ENCODE assay signal across 31 cellular contexts in genomic region chr13:19810996-19811881, GRCh38. TPM values are rescaled to one million over a fixed set of nuclear protein-coding genes. Genes with fewer than 3 reads are reported as not detected.
A peak's percentile ranks its signal among the peaks of the same experiment; 100 is the strongest.
DNase-seq lines count a peak whose midpoint lies in the region; ATAC-seq, FAIRE-seq and TF ChIP-seq lines count a peak whose summit lies in the region.
"Had no signal": no experiment of that assay in that cellular context is flagged by ENCODE, and none has a peak within 500 bp of the region (broad histone marks: within the 10 kb centered on the region; RNA-seq: fewer than 3 reads in every experiment).

No MANE protein-coding gene starts in this region.

- H3K4me3 ChIP-seq in Caco-2 (ENCODE audit: low read depth, low read length), result no peak overlapping the region
- H3K4me3 ChIP-seq in HCT116 (replicated peaks in 1 of 2; ENCODE audit: low read depth in 1 of 2, low read length in 2 of 2), result no peak overlapping the region
- H3K4me3 ChIP-seq in GM12878, result no peak overlapping the region
- H3K4me3 ChIP-seq in fibroblast of villous mesenchyme (ENCODE audit: low read depth, low read length), result no peak overlapping the region
- no peak overlapping the region for H3K4me3 ChIP-seq in upper lobe of left lung
- H3K4me3 ChIP-seq: body of pancreas, lung, Peyer's patch, smooth muscle cell, transverse colon had no signal

- TF ChIP-seq RAD21 in HCT116 (IDR thresholded peaks at IDR 0.05; ENCODE audit: low read depth) (no peak), GM12878 (IDR thresholded peaks at IDR 0.05; ENCODE audit: insufficient read depth, low read depth, low read length) (no peak)

- POLR2A ChIA-PET in Caco-2 (lab: Charles Lee), result interaction anchor here (0.5 to 0.7 kb wide), 2 partner anchors 9 to 17 kb away, joined by 3 read pairs; no protein-coding TSS in a partner anchor
- POLR2A ChIA-PET in HCT116 (lab: Charles Lee), result no interaction called here
- POLR2A ChIA-PET in GM12878 (lab: Charles Lee), result no interaction called here

- no peak for FAIRE-seq in GM12878 (lab: Jason Lieb, UNC)
- FAIRE-seq: colon had no signal

- SMC1A ChIA-PET in GM12878 (lab: Charles Lee; ENCODE audit: uncharacterized antibody, unreplicated experiment), result no interaction called here

- intact Hi-C loops in Caco-2 (cut with micrococcal nuclease; ENCODE audit: unreplicated experiment) (loop anchor here (2.0 kb wide), 1 partner anchor 16 kb away; no protein-coding TSS in a partner anchor), HCT116 (cut with micrococcal nuclease) (no loop called here), GM12878 (cut with micrococcal nuclease; ENCODE audit: unreplicated experiment) (no loop called here), cardiac septum (cut with DNase I) (no loop called here)

- no peak overlapping the region for H3K4me2 ChIP-seq in HCT116 (ENCODE audit: low read length)
- no peak overlapping the region for H3K4me2 ChIP-seq in GM12878 (ENCODE audit: control insufficient read depth, insufficient read depth)
- H3K4me2 ChIP-seq: smooth muscle cell had no signal

- H4K20me1 ChIP-seq in HCT116 (ENCODE audit: insufficient read depth) (no peaks in the 10 kb centered on the region), GM12878 (ENCODE audit: control insufficient read depth, insufficient read depth) (no peaks in the 10 kb centered on the region)

- no peak for TF ChIP-seq POLR2A in HCT116 (IDR thresholded peaks at IDR 0.05; ENCODE audit: borderline replicate concordance, extremely low read depth, insufficient read depth, insufficient read length)
- no peak for TF ChIP-seq POLR2A in GM12878 (IDR thresholded peaks at IDR 0.05; ENCODE audit: low read depth, low read length)
- TF ChIP-seq POLR2A in upper lobe of left lung (IDR thresholded peaks at IDR 0.05), result no peak

- H2AFZ ChIP-seq in HCT116 (ENCODE audit: low read depth, low read length, poor library complexity, severe bottlenecking) (no peak overlapping the region), GM12878 (ENCODE audit: control insufficient read depth, low read depth, low read length) (no peak overlapping the region)

- BruUV-seq in Caco-2 (replicated peaks; lab: Mats Ljungman, UMichigan), result no TSS peak
- BruUV-seq in HCT116 (replicated peaks; lab: Mats Ljungman, UMichigan), result no TSS peak
- no TSS peak for BruUV-seq in GM12878 (replicated peaks; lab: Mats Ljungman, UMichigan)

- no peaks in the 10 kb centered on the region for H3K9me3 ChIP-seq in Caco-2
- H3K9me3 ChIP-seq in HCT116 (ENCODE audit: control insufficient read depth in 1 of 2, insufficient read depth in 1 of 2, low read depth in 1 of 2, low read length in 2 of 2), result no peaks in the 10 kb centered on the region
- no peaks in the 10 kb centered on the region for H3K9me3 ChIP-seq in GM12878 (replicated peaks; ENCODE audit: control insufficient read depth, insufficient read depth, low read length)
- H3K9me3 ChIP-seq in upper lobe of left lung, result no peaks in the 10 kb centered on the region
- H3K9me3 ChIP-seq: body of pancreas, Peyer's patch, transverse colon had no signal

- RAD21 ChIA-PET in HCT116 (lab: Charles Lee; ENCODE audit: low non-redundant PET in 1 of 2, low total read pairs in 2 of 2, uncharacterized antibody in 2 of 2, unreplicated experiment in 2 of 2), result no interaction called here
- RAD21 ChIA-PET in GM12878 (lab: Charles Lee; ENCODE audit: unreplicated experiment), result no interaction called here

- H3K9me2 ChIP-seq in HCT116 (ENCODE audit: insufficient read depth), result no peaks in the 10 kb centered on the region

- in situ Hi-C loops in GM12878 (cut with MboI), result no loop called here

- TF ChIP-seq EP300 in GM12878 (IDR thresholded peaks at IDR 0.05; ENCODE audit: borderline replicate concordance in 1 of 2, control insufficient read depth in 1 of 2, low read depth in 2 of 2, low read length in 2 of 2), result no peak
- no peak for TF ChIP-seq EP300 in upper lobe of left lung (IDR thresholded peaks at IDR 0.05)

- no peak overlapping the region for H3K27ac Mint-ChIP-seq in Caco-2 (ENCODE audit: unreplicated experiment)
- no peak overlapping the region for H3K27ac Mint-ChIP-seq in activated naive CD4-positive, alpha-beta T cell treated with anti-CD3 and anti-CD28 coated beads, Interleukin-2, amount 50 U/mL, for 72 hours
- H3K27ac Mint-ChIP-seq: activated T-helper 2 cell treated with anti-CD3 and anti-CD28 coated beads, Interferon-gamma antibody, Interleukin-2, Interleukin-4, amounts not matched to agents 10 μg/mL and 5 μg/mL and 100 μg/mL, durations not matched to agents 14 hours and 24 hours and 36 hours; WTC11 had no signal

- ATAC-seq in HCT116, result no peak
- no peak for ATAC-seq in GM12878
- ATAC-seq in activated naive CD4-positive, alpha-beta T cell treated with anti-CD3 and anti-CD28 coated beads, Interleukin-2, amount 50 U/mL, for 72 hours, result no peak
- ATAC-seq in upper lobe of left lung (ENCODE audit: low FRiP score in 2 of 2), result no peak
- ATAC-seq: body of pancreas, WTC11 had no signal

- H3K27me3 ChIP-seq in Caco-2 (replicated peaks; ENCODE audit: control insufficient read depth, insufficient read depth, low read length) (no peaks in the 10 kb centered on the region), HCT116 (ENCODE audit: insufficient read depth, low read length) (no peaks in the 10 kb centered on the region), GM12878 (replicated peaks in 1 of 2; ENCODE audit: control insufficient read depth in 2 of 2, insufficient read depth in 2 of 2, low read length in 1 of 2) (no peaks in the 10 kb centered on the region), upper lobe of left lung (no peaks in the 10 kb centered on the region)
- H3K27me3 ChIP-seq: body of pancreas, Peyer's patch, transverse colon had no signal

- H3K36me3 Mint-ChIP-seq in Caco-2 (ENCODE audit: insufficient read depth, unreplicated experiment), result peaks cover 5% of the 10 kb centered on the region
- H3K36me3 Mint-ChIP-seq in activated naive CD4-positive, alpha-beta T cell treated with anti-CD3 and anti-CD28 coated beads, Interleukin-2, amount 50 U/mL, for 72 hours, result peaks cover 0 to 5% of the 10 kb centered on the region in 2 donors

- 91% methylated on average over 7 of the region's 7 CpGs for WGBS in GM12878 (ENCODE audit: insufficient coverage, insufficient replicate concordance, low lambda C conversion rate, missing lambda C conversion rate)
- 92 to 96% methylated on average over 7 of the region's 7 CpGs for WGBS in upper lobe of left lung, 2 donors

- no peak overlapping the region for H3K9ac ChIP-seq in HCT116 (ENCODE audit: low read length)
- H3K9ac ChIP-seq in GM12878 (ENCODE audit: control insufficient read depth, insufficient read depth, low read length), result no peak overlapping the region

- peak; percentile 52 to 79 for DNase-seq in Caco-2
- no peak for DNase-seq in HCT116 (ENCODE audit: low read depth, low spot score)
- DNase-seq in GM12878 (ENCODE audit: low read depth, low spot score), result no peak
- peak; percentile 61 for DNase-seq in fibroblast of villous mesenchyme (ENCODE audit: low read depth)
- no peak for DNase-seq in germinal center (ENCODE audit: low spot score)
- DNase-seq in cardiac septum (ENCODE audit: low spot score), result no peak
- no peak for DNase-seq in activated naive CD4-positive, alpha-beta T cell treated with anti-CD3 and anti-CD28 coated beads, Interleukin-2, amount 50 U/mL, for 72 hours (ENCODE audit: low spot score in 2 of 2)
- DNase-seq in upper lobe of left lung, result no peak
- DNase-seq: ACHN; activated CD4-positive, alpha-beta T cell treated with anti-CD3 and anti-CD28 coated beads, Interleukin-2, amount 50 U/mL, for 48 hours; activated CD8-positive, alpha-beta memory T cell treated with anti-CD3 and anti-CD28 coated beads, Interleukin-2, amount 50 U/mL, for 48 hours; body of pancreas; DMS79 treated with DMSO at 0.1 percent for 48 hours; effector CD4-positive, alpha-beta T cell; NCI-H1092 treated with DMSO at 0.1 percent for 48 hours; NCI-H187; NCI-H2171 treated with DMSO at 0.1 percent for 48 hours; NCI-H524 treated with DMSO at 0.1 percent for 48 hours; nephron progenitor cell; retina; SHP77 treated with DMSO at 0.1 percent for 48 hours; stimulated activated CD4-positive, alpha-beta T cell treated with anti-CD3 and anti-CD28 coated beads, Interleukin-2, amount 100 ng/mL, for 24 hours; SW 1271; T1000; transverse colon had no signal

- H3K4me3 Mint-ChIP-seq in Caco-2 (ENCODE audit: unreplicated experiment), result no peak overlapping the region
- H3K4me3 Mint-ChIP-seq: nephron progenitor cell, WTC11 had no signal

- H3K27ac ChIP-seq in HCT116 (ENCODE audit: low read depth, low read length) (no peak overlapping the region), GM12878 (ENCODE audit: control insufficient read depth, insufficient read depth) (no peak overlapping the region), upper lobe of left lung (no peak overlapping the region)
- H3K27ac ChIP-seq: body of pancreas, Peyer's patch, transverse colon had no signal

- CTCF ChIA-PET in Caco-2 (lab: Charles Lee), result no interaction called here
- CTCF ChIA-PET in HCT116 (lab: Charles Lee), result no interaction called here
- CTCF ChIA-PET in GM12878 (lab: Yijun Ruan, JAX), result interaction anchor here (1.4 kb wide), 1 partner anchor 29 kb away, joined by 3 read pairs; no protein-coding TSS in a partner anchor

- no peak for TF ChIP-seq CTCF in Caco-2 (IDR thresholded peaks at IDR 0.05; ENCODE audit: insufficient read depth in 1 of 2, low read depth in 1 of 2, low read length in 1 of 2, severe bottlenecking in 1 of 2, unreplicated experiment in 1 of 2)
- TF ChIP-seq CTCF in HCT116 (IDR thresholded peaks at IDR 0.05 in 2 of 3, conservative IDR thresholded peaks at IDR 0.05 in 1 of 3; ENCODE audit: borderline replicate concordance in 1 of 3, insufficient read depth in 1 of 3, low read depth in 2 of 3, low read length in 2 of 3), result no peak
- no peak for TF ChIP-seq CTCF in GM12878 (IDR thresholded peaks at IDR 0.05 in 2 of 3, conservative IDR thresholded peaks at IDR 0.05 in 1 of 3; ENCODE audit: control insufficient read depth in 2 of 3, extremely low read depth in 1 of 3, insufficient read depth in 1 of 3, low read depth in 3 of 3, low read length in 3 of 3)
- no peak for TF ChIP-seq CTCF in fibroblast of villous mesenchyme (IDR thresholded peaks at IDR 0.05; ENCODE audit: insufficient read depth, low read depth, low read length)
- TF ChIP-seq CTCF in upper lobe of left lung (IDR thresholded peaks at IDR 0.05), result no peak

- no peaks in the 10 kb centered on the region for H3K9me3 Mint-ChIP-seq in Caco-2 (ENCODE audit: unreplicated experiment)
- no peaks in the 10 kb centered on the region for H3K9me3 Mint-ChIP-seq in activated naive CD4-positive, alpha-beta T cell treated with anti-CD3 and anti-CD28 coated beads, Interleukin-2, amount 50 U/mL, for 72 hours
- H3K9me3 Mint-ChIP-seq: activated T-helper 2 cell treated with anti-CD3 and anti-CD28 coated beads, Interferon-gamma antibody, Interleukin-2, Interleukin-4, amounts not matched to agents 10 μg/mL and 5 μg/mL and 100 μg/mL, durations not matched to agents 14 hours and 24 hours and 36 hours; WTC11 had no signal

- H3K4me1 ChIP-seq in Caco-2 (no peaks in the 10 kb centered on the region), HCT116 (ENCODE audit: control insufficient read depth in 1 of 2, insufficient read depth in 2 of 2, low read length in 2 of 2) (peaks cover 27 to 32% of the 10 kb centered on the region in 2 experiments), GM12878 (ENCODE audit: control insufficient read depth, insufficient read depth, low read length) (no peaks in the 10 kb centered on the region), upper lobe of left lung (no peaks in the 10 kb centered on the region)
- H3K4me1 ChIP-seq: body of pancreas, Peyer's patch, transverse colon had no signal

- H3K36me3 ChIP-seq in Caco-2 (ENCODE audit: control insufficient read depth, insufficient read depth, low read length) (no peaks in the 10 kb centered on the region), HCT116 (ENCODE audit: control insufficient read depth in 1 of 2, insufficient read depth in 2 of 2, low read length in 2 of 2) (no peaks in the 10 kb centered on the region), GM12878 (ENCODE audit: control insufficient read depth in 2 of 2, insufficient read depth in 2 of 2, low read length in 1 of 2) (no peaks in the 10 kb centered on the region), upper lobe of left lung (no peaks in the 10 kb centered on the region)
- H3K36me3 ChIP-seq: Peyer's patch, transverse colon had no signal

- H3K79me2 ChIP-seq in HCT116 (ENCODE audit: insufficient read depth, low read length) (no peaks in the 10 kb centered on the region), GM12878 (ENCODE audit: control insufficient read depth, insufficient read depth, low read length) (no peaks in the 10 kb centered on the region)

- H3K27me3 Mint-ChIP-seq in Caco-2 (ENCODE audit: insufficient read depth, unreplicated experiment), result no peaks in the 10 kb centered on the region

- no peaks in the 10 kb centered on the region for H3K4me1 Mint-ChIP-seq in Caco-2 (ENCODE audit: low read depth, unreplicated experiment)
- H3K4me1 Mint-ChIP-seq: nephron progenitor cell, WTC11 had no signal

RNA-seq across cellular contexts. Expression of gene PSPC1, which starts 28.5 kb away (rescaled TPM):
- total RNA-seq in Caco-2 (2022) (123 and 124 TPM in 2 replicates), HCT116 (2021; ENCODE audit: unreplicated experiment) (57.7 TPM), GM12878 (2014; rRNA removed) (68.8 and 70.0 TPM in 2 replicates), GM12878 (2014; rRNA removed; fragmentation: Illumina TruSeq; extraction: Trizol) (65.6 and 66.7 TPM in 2 replicates), GM12878 (2021) (59.9 and 71.5 TPM in 2 replicates), fibroblast of villous mesenchyme (76.7 and 80.7 TPM in 2 replicates), cardiac septum (28.8 TPM), upper lobe of left lung (100 to 1,000 TPM in 2 of 6 donors, 10 to 100 TPM in 4; 38.0 to 265 (median 69.7) TPM)
- 24.7 and 36.1 TPM in 2 replicates for polyA plus RNA-seq in HCT116 (2012)
- 180 and 195 TPM in 2 replicates for total RNA-seq in GM12878 (2013; cell fraction: nucleolus; rRNA removed)
- 18.7 TPM for polyA plus RNA-seq in GM12878 (2011; ENCODE audit: low read depth)
- polyA plus RNA-seq in GM12878 (2011; rRNA removed) (66.8 and 83.5 TPM in 2 replicates), GM12878 (2014; fragmentation: Illumina TruSeq; extraction: Trizol) (72.7 and 74.4 TPM in 2 replicates), GM12878 (2014; fragmentation: Nextera tagmentation; extraction: Ambion mirVana) (10 to 100 TPM; 17.7 to 28.4 TPM), GM12878 (2014; rRNA removed) (75.8 and 76.3 TPM in 2 replicates), GM12878 (2016; fragmentation: Nextera tagmentation; extraction: Ambion mirVana) (10 to 100 TPM; 42.7 to 42.9 TPM)
- 42.4 and 56.1 TPM in 2 replicates for polyA plus RNA-seq in GM12878 (2011; cell fraction: cytosol; rRNA removed)
- 58.3 and 76.0 TPM in 2 replicates for polyA plus RNA-seq in GM12878 (2011; cell fraction: nucleus; rRNA removed)
- polyA plus RNA-seq in GM12878 (2012), result 32.5 and 42.7 TPM in 2 replicates
- polyA minus RNA-seq in GM12878 (2011; rRNA and poly(A)+ RNA removed), result 68.2 and 93.0 TPM in 2 replicates
- 15.6 and 22.6 TPM in 2 replicates for polyA minus RNA-seq in GM12878 (2011; cell fraction: cytosol; rRNA and poly(A)+ RNA removed)
- polyA minus RNA-seq in GM12878 (2011; cell fraction: nucleus; rRNA and poly(A)+ RNA removed), result 70.6 and 144 TPM in 2 replicates
- total RNA-seq in activated naive CD4-positive, alpha-beta T cell treated with anti-CD3 and anti-CD28 coated beads, Interleukin-2, amount 50 U/mL, for 72 hours, result 10 to 100 TPM; 66.3 to 71.1 TPM

RNA-seq across cellular contexts. Expression of gene ZMYM5, which starts 52.2 kb away (rescaled TPM):
- total RNA-seq in Caco-2 (2022) (15.5 and 16.7 TPM in 2 replicates), HCT116 (2021; ENCODE audit: unreplicated experiment) (9.6 TPM), GM12878 (2014; rRNA removed) (8.2 and 10.5 TPM in 2 replicates), GM12878 (2014; rRNA removed; fragmentation: Illumina TruSeq; extraction: Trizol) (13.3 and 14.1 TPM in 2 replicates), GM12878 (2021) (8.0 and 8.1 TPM in 2 replicates), fibroblast of villous mesenchyme (13.5 and 24.2 TPM in 2 replicates), cardiac septum (8.3 TPM), upper lobe of left lung (10 to 100 TPM in 3 of 6 donors, 1 to 10 TPM in 3; 6.5 to 23.0 (median 10.4) TPM)
- 2.6 and 4.9 TPM in 2 replicates for polyA plus RNA-seq in HCT116 (2012)
- 52.4 and 59.0 TPM in 2 replicates for total RNA-seq in GM12878 (2013; cell fraction: nucleolus; rRNA removed)
- polyA plus RNA-seq in GM12878 (2011; ENCODE audit: low read depth), result 7.0 TPM
- polyA plus RNA-seq in GM12878 (2011; rRNA removed) (12.4 and 23.1 TPM in 2 replicates), GM12878 (2014; fragmentation: Illumina TruSeq; extraction: Trizol) (11.8 and 13.9 TPM in 2 replicates), GM12878 (2014; fragmentation: Nextera tagmentation; extraction: Ambion mirVana) (1 to 10 TPM; 7.7 to 9.4 TPM), GM12878 (2014; rRNA removed) (5.3 and 7.1 TPM in 2 replicates), GM12878 (2016; fragmentation: Nextera tagmentation; extraction: Ambion mirVana) (10 to 100 TPM; 13.2 to 13.7 TPM)
- polyA plus RNA-seq in GM12878 (2011; cell fraction: cytosol; rRNA removed), result 2.9 and 4.6 TPM in 2 replicates
- 6.6 and 6.8 TPM in 2 replicates for polyA plus RNA-seq in GM12878 (2011; cell fraction: nucleus; rRNA removed)
- polyA plus RNA-seq in GM12878 (2012), result 9.1 and 11.2 TPM in 2 replicates
- polyA minus RNA-seq in GM12878 (2011; rRNA and poly(A)+ RNA removed), result 6.6 and 11.8 TPM in 2 replicates
- polyA minus RNA-seq in GM12878 (2011; cell fraction: cytosol; rRNA and poly(A)+ RNA removed), result 2.3 and 4.3 TPM in 2 replicates
- 5.4 and 6.0 TPM in 2 replicates for polyA minus RNA-seq in GM12878 (2011; cell fraction: nucleus; rRNA and poly(A)+ RNA removed)
- total RNA-seq in activated naive CD4-positive, alpha-beta T cell treated with anti-CD3 and anti-CD28 coated beads, Interleukin-2, amount 50 U/mL, for 72 hours, result 10 to 100 TPM; 11.2 to 15.6 TPM

Comparison
In these comparisons a context has a peak if more than half of its experiments do, and no peak if none do; other contexts are left out.
1. DNase-seq: peak in Caco-2 (2 of 2) and fibroblast of villous mesenchyme (single experiment); none in HCT116 (single experiment), GM12878 (single experiment), germinal center (single experiment), cardiac septum (single experiment), activated naive CD4-positive, alpha-beta T cell treated with anti-CD3 and anti-CD28 coated beads, Interleukin-2, amount 50 U/mL, for 72 hours (0 of 2) and upper lobe of left lung (0 of 2).